Comparison of ENCODE assay signal across 8 cellular contexts in the genomic region with DNA sequence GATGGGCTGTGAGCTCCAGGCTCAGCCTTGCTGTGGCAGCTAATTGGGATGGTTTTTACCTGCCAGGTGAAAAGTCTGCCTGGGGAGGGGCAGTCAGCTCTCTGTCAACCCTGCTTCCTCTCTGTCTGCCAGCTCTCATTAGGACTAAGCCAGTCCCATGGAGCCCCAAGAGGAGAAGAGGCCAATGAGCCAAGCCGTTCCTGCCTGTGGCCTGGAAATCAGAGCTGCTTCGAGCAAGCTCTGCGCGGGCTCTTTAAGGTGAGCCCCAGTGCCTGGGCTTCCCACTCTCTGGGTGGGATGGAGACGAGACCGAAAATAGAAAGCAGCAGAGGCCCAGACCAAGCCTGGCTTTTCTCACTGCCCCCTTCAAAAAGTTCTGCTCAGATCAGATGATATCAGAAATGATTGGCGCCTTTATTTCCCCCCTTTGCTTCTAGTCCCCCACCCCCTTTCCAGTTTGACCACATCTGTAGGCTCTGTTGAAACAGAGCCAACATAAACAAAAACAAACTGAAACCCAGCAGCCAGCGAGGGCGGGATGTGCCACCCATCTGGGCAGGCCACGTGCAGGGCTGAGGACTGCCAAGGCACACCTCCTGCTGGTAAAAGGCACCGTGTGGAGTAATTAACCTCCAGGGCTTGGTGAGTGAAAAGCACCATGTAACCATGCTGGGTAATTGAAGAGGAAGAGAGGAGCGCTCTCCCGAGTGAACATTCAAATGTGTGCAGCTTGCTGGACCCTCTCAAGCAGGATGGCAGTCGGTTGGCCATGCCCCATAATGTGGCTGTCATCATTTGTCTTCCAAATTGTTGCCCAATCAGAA.
DNase-seq lines count a peak whose midpoint lies in the region; ATAC-seq, FAIRE-seq and TF ChIP-seq lines count a peak whose summit lies in the region.

No MANE protein-coding gene starts in this region.

- no peak overlapping the region for H2BK15ac ChIP-seq in IMR-90 (ENCODE audit: low read depth, low read length)

- no peaks in the 10 kb centered on the region for H3K36me3 ChIP-seq in CD4-positive, alpha-beta memory T cell (ENCODE audit: insufficient read depth, low read length)
- H3K36me3 ChIP-seq in IMR-90 (ENCODE audit: control insufficient read depth, insufficient read depth, low read length): no peaks in the 10 kb centered on the region
- H3K36me3 ChIP-seq in pancreas: no peaks in the 10 kb centered on the region

- ATAC-seq in IMR-90 (ENCODE audit: low read depth): 0 out of 2 replicates have a peak, but pooled peaks have one; percentile 14
- peak; percentile 88 for ATAC-seq in esophagus mucosa
- peak; percentile 92 to 94 (median 92) for ATAC-seq in pancreas
- no peak for ATAC-seq in GM21786 (IDR thresholded peaks at IDR 0.05; ENCODE audit: unreplicated experiment)

- H3K18ac ChIP-seq in IMR-90 (ENCODE audit: low read depth, low read length): no peak overlapping the region

- TF ChIP-seq POLR2A in IMR-90 (IDR thresholded peaks at IDR 0.05; ENCODE audit: low read depth, low read length): no peak

- H3K4ac ChIP-seq in IMR-90 (ENCODE audit: low read depth, low read length): no peak overlapping the region

- H4K20me1 ChIP-seq in IMR-90 (ENCODE audit: insufficient read depth, low read length): no peaks in the 10 kb centered on the region

- intact Hi-C loops in CD4-positive, alpha-beta memory T cell (cut with micrococcal nuclease): no loop called here
- intact Hi-C loops in IMR-90 (cut with micrococcal nuclease) (no loop called here), pancreas (cut with DNase I) (no loop called here)

- H3K4me3 Mint-ChIP-seq in CD4-positive, alpha-beta memory T cell: peak overlapping the region in 5 of 8 donors; percentile 48 to 74 (median 70)

- FAIRE-seq in pancreas (lab: Jason Lieb, UNC): no peak

- H3K79me1 ChIP-seq in IMR-90 (ENCODE audit: low read depth in 1 of 2, low read length in 2 of 2): no peaks in the 10 kb centered on the region

- no peaks in the 10 kb centered on the region for H3K9me1 ChIP-seq in IMR-90 (ENCODE audit: insufficient read depth, low read length)

- no peak overlapping the region for H2BK5ac ChIP-seq in IMR-90 (ENCODE audit: low read depth, low read length, poor library complexity, severe bottlenecking)

- H2AK5ac ChIP-seq in IMR-90 (ENCODE audit: low read depth, low read length): no peak overlapping the region

- peaks cover 21 to 37% (median 29%) of the 10 kb centered on the region in 4 donors for H3K4me1 Mint-ChIP-seq in CD4-positive, alpha-beta memory T cell

- no peak overlapping the region for H3K9ac ChIP-seq in IMR-90 (ENCODE audit: low read depth, low read length)

- H3K23ac ChIP-seq in IMR-90 (ENCODE audit: low read depth, low read length): no peak overlapping the region; the same call in 1 of the 2 replicates

- no peak for TF ChIP-seq CTCF in IMR-90 (conservative IDR thresholded peaks at IDR 0.05; ENCODE audit: low read depth, low read length)
- TF ChIP-seq CTCF in pancreas (IDR thresholded peaks at IDR 0.05): no peak

- POLR2A ChIA-PET in CD4-positive, alpha-beta memory T cell (lab: Charles Lee; ENCODE audit: partially characterized antibody): no interaction called here
- POLR2A ChIA-PET in IMR-90 (lab: Charles Lee; ENCODE audit: unreplicated experiment): no interaction called here

- no peak for TF ChIP-seq RAD21 in IMR-90 (IDR thresholded peaks at IDR 0.05; ENCODE audit: low read length)

- no TSS peak for BruUV-seq in IMR-90 (replicated peaks; lab: Mats Ljungman, UMichigan)

- H3K27ac Mint-ChIP-seq in CD4-positive, alpha-beta memory T cell: peak overlapping the region in 6 of 7 donors; percentile 37 to 87 (median 65)

- H3K27me3 ChIP-seq in CD4-positive, alpha-beta memory T cell (ENCODE audit: insufficient read depth, low read length): no peaks in the 10 kb centered on the region
- H3K27me3 ChIP-seq in IMR-90 (ENCODE audit: control insufficient read depth, insufficient read depth, low read length): peaks cover 46% of the 10 kb centered on the region
- no peaks in the 10 kb centered on the region for H3K27me3 ChIP-seq in pancreas

- H3K4me1 ChIP-seq in CD4-positive, alpha-beta memory T cell (ENCODE audit: insufficient read depth, low read length): peaks cover 32% of the 10 kb centered on the region
- H3K4me1 ChIP-seq in IMR-90 (ENCODE audit: control insufficient read depth, insufficient read depth, low read length) (peaks cover 4% of the 10 kb centered on the region; the same call in 1 of the 2 replicates), pancreas (peaks cover 0 to 11% (median 7%) of the 10 kb centered on the region in 3 donors)

- H3K14ac ChIP-seq in IMR-90 (replicated peaks; ENCODE audit: low read depth, low read length): no peak overlapping the region

- no peak overlapping the region for H3K4me3 ChIP-seq in CD4-positive, alpha-beta memory T cell (ENCODE audit: low read length in 2 of 2)
- H3K4me3 ChIP-seq in IMR-90 (ENCODE audit: insufficient read depth, low read depth, low read length): no peak overlapping the region
- no peak overlapping the region for H3K4me3 ChIP-seq in pancreas

- no peak overlapping the region for H2AFZ ChIP-seq in IMR-90 (replicated peaks; ENCODE audit: low read length, poor library complexity)

- no peak overlapping the region for H4K91ac ChIP-seq in IMR-90 (ENCODE audit: insufficient read depth, low read depth, low read length)

- DNase-seq in CD4-positive, alpha-beta memory T cell: peak; percentile 21 to 55 (median 43)
- DNase-seq in IMR-90 (no peak), SK-N-DZ (ENCODE audit: low spot score) (peak; percentile 44), pancreas (peak; percentile 62 to 76 (median 70)), AG08395 (ENCODE audit: low spot score) (no peak), occipital lobe (lab: John Stamatoyannopoulos, UW) (no peak)

- H3K56ac ChIP-seq in IMR-90 (ENCODE audit: extremely low read depth, insufficient read depth, low read length): no peak overlapping the region

- CTCF ChIA-PET in CD4-positive, alpha-beta memory T cell (lab: Charles Lee; ENCODE audit: partially characterized antibody): no interaction called here
- CTCF ChIA-PET in IMR-90 (lab: Yijun Ruan, JAX): no interaction called here

- H3K27ac ChIP-seq in CD4-positive, alpha-beta memory T cell (ENCODE audit: low read depth, low read length): no peak overlapping the region
- H3K27ac ChIP-seq in IMR-90 (ENCODE audit: insufficient read depth, low read length) (no peak overlapping the region), pancreas (peak overlapping the region; percentile 4 to 64 (median 34))

- H3K4me2 ChIP-seq in IMR-90 (ENCODE audit: low read depth, low read length): no peak overlapping the region; the same call in 1 of the 2 replicates

- no peaks in the 10 kb centered on the region for H3K9me3 Mint-ChIP-seq in CD4-positive, alpha-beta memory T cell

- in situ Hi-C loops in IMR-90 (cut with MboI; ENCODE audit: low sequenced_read_pairs): no loop called here

- WGBS in IMR-90 (ENCODE audit: extremely low coverage in 2 of 2, insufficient read length in 1 of 2), 2 experiments: 24% methylated on average over 5 of the region's 14 CpGs; no CpG with 5 or more reads in 1 of the 2 experiments
- WGBS in pancreas, 2 donors: 34 to 35% methylated on average over 14 of the region's 14 CpGs

- H2BK120ac ChIP-seq in IMR-90 (ENCODE audit: low read depth, low read length): no peak overlapping the region

- dilution Hi-C loops in IMR-90 (cut with HindIII; ENCODE audit: low sequenced_read_pairs, unreplicated experiment): no loop called here

- H3K27me3 Mint-ChIP-seq in CD4-positive, alpha-beta memory T cell: peaks cover 0 to 4% of the 10 kb centered on the region in 2 donors

- no peaks in the 10 kb centered on the region for H3K36me3 Mint-ChIP-seq in CD4-positive, alpha-beta memory T cell

- H4K5ac ChIP-seq in IMR-90 (ENCODE audit: low read depth, low read length): no peak overlapping the region

- no peak overlapping the region for H4K8ac ChIP-seq in IMR-90 (ENCODE audit: low read depth in 2 of 2, low read length in 2 of 2)

- no peak overlapping the region for H2BK20ac ChIP-seq in IMR-90 (ENCODE audit: low read depth, low read length)

- H2AK9ac ChIP-seq in IMR-90 (replicated peaks; ENCODE audit: low read depth, low read length, poor library complexity): no peak overlapping the region

- H3K9me3 ChIP-seq in CD4-positive, alpha-beta memory T cell (ENCODE audit: control insufficient read depth in 1 of 2, low read length in 2 of 2): no peaks in the 10 kb centered on the region
- H3K9me3 ChIP-seq in IMR-90 (ENCODE audit: control insufficient read depth, insufficient read depth, low read length): no peaks in the 10 kb centered on the region
- H3K9me3 ChIP-seq in pancreas: no peaks in the 10 kb centered on the region

TF ChIP-seq in IMR-90, 13 proteins besides CTCF, POLR2A, EP300 and RAD21 (continues in another document):
- TF ChIP-seq, protein P1, sequence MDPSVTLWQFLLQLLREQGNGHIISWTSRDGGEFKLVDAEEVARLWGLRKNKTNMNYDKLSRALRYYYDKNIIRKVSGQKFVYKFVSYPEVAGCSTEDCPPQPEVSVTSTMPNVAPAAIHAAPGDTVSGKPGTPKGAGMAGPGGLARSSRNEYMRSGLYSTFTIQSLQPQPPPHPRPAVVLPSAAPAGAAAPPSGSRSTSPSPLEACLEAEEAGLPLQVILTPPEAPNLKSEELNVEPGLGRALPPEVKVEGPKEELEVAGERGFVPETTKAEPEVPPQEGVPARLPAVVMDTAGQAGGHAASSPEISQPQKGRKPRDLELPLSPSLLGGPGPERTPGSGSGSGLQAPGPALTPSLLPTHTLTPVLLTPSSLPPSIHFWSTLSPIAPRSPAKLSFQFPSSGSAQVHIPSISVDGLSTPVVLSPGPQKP (IDR thresholded peaks at IDR 0.05; ENCODE audit: borderline replicate concordance, low read depth, low read length): no peak
- TF ChIP-seq SMC3 (IDR thresholded peaks at IDR 0.05; ENCODE audit: low read depth, low read length) (no peak), NFE2L2 (IDR thresholded peaks at IDR 0.05; ENCODE audit: low read depth, low read length) (no peak), MXI1 (IDR thresholded peaks at IDR 0.05; ENCODE audit: borderline replicate concordance, low read depth, low read length) (no peak), CEBPB (IDR thresholded peaks at IDR 0.05; ENCODE audit: low read depth, low read length) (no peak; the same call in 1 of the 2 replicates), CHD1 (IDR thresholded peaks at IDR 0.05; ENCODE audit: low read depth, low read length) (no peak), RCOR1 (IDR thresholded peaks at IDR 0.05; ENCODE audit: insufficient replicate concordance, low read length) (no peak), MAFK (IDR thresholded peaks at IDR 0.05; ENCODE audit: low read depth, low read length) (no peak), BHLHE40 (IDR thresholded peaks at IDR 0.05; ENCODE audit: low read depth, low read length) (no peak)
- TF ChIP-seq, protein P2, sequence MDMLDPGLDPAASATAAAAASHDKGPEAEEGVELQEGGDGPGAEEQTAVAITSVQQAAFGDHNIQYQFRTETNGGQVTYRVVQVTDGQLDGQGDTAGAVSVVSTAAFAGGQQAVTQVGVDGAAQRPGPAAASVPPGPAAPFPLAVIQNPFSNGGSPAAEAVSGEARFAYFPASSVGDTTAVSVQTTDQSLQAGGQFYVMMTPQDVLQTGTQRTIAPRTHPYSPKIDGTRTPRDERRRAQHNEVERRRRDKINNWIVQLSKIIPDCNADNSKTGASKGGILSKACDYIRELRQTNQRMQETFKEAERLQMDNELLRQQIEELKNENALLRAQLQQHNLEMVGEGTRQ (IDR thresholded peaks at IDR 0.05; ENCODE audit: low read depth, low read length): no peak

Comparison
In these comparisons a context has a peak if more than half of its experiments do, and no peak if none do; other contexts are left out.
1. DNase-seq: peak in CD4-positive, alpha-beta memory T cell (5 of 5), SK-N-DZ (single experiment) and pancreas (6 of 6); none in IMR-90 (single experiment), AG08395 (single experiment) and occipital lobe (single experiment).
2. H3K27ac ChIP-seq: peak in pancreas (4 of 4); none in CD4-positive, alpha-beta memory T cell (single experiment) and IMR-90 (single experiment).